9 cellular contexts compared by ENCODE assay signal in the genomic region with DNA sequence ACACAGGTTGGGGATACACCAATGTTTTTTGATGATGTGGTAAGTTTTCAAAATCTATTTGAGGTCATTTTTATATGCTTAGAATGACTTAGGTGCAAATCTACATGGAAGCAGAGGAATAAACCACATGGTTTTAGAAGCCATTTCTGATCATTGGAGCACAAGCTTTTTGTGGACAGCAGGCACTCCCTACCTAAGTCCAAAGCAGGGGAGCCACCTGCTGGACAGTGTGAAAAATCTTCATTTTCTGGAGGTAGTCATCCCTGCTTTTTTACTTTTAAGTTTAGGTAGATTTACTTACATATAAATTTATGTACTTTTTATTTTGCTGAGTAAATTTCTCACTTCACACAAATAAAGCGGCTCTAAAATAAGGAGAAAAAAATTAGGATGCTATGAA.
DNase-seq lines count a peak whose midpoint lies in the region; ATAC-seq and TF ChIP-seq lines count a peak whose summit lies in the region.
"Had no signal": no experiment of that assay in that cellular context is flagged by ENCODE, and none has a peak within 500 bp of the region (broad histone marks: within the 10 kb centered on the region; RNA-seq: fewer than 3 reads in every experiment).

No MANE protein-coding gene starts in this region.

- no peaks in the 10 kb centered on the region for H3K4me1 ChIP-seq in osteoblast (ENCODE audit: insufficient read depth, low read length)
- H3K4me1 ChIP-seq: BLaER1 had no signal

- H3K79me2 ChIP-seq in osteoblast (ENCODE audit: insufficient read depth, low read length), result no peaks in the 10 kb centered on the region

- peak; percentile 24 for DNase-seq in NCI-H1436 (lab: John Stamatoyannopoulos, UW)
- no peak for DNase-seq in NCI-H1436 treated with DMSO at 0.1 percent for 48 hours (lab: John Stamatoyannopoulos, UW)
- peak; percentile 70 for DNase-seq in NCI-H748 (lab: John Stamatoyannopoulos, UW; ENCODE audit: unreplicated experiment)
- peak; percentile 26 for DNase-seq in activated T-cell treated with anti-CD3 and anti-CD28 coated beads for 1 hour (ENCODE audit: low read depth)
- peak; percentile 75 for DNase-seq in fibroblast of peridontal ligament (ENCODE audit: extremely low read depth)
- no peak for DNase-seq in osteoblast (ENCODE audit: insufficient read length, low spot score, missing footprints)
- DNase-seq in DMS153 (lab: John Stamatoyannopoulos, UW), result no peak

- no peaks in the 10 kb centered on the region for H3K9me3 ChIP-seq in osteoblast (ENCODE audit: low read depth, low read length)
- H3K9me3 ChIP-seq: BLaER1 had no signal

- TF ChIP-seq CTCF in osteoblast (IDR thresholded peaks at IDR 0.05; ENCODE audit: extremely low read depth, low read depth, low read length), result peak; percentile 65

- H3K27me3 ChIP-seq in osteoblast (ENCODE audit: insufficient read depth, low read length), result no peaks in the 10 kb centered on the region
- H3K27me3 ChIP-seq: BLaER1 had no signal

- no peaks in the 10 kb centered on the region for H4K20me1 ChIP-seq in osteoblast (ENCODE audit: insufficient read depth, low read length)
- H4K20me1 ChIP-seq: BLaER1 had no signal

- no peak overlapping the region for H3K27ac ChIP-seq in osteoblast (ENCODE audit: low read depth, low read length)
- H3K27ac ChIP-seq: BLaER1 had no signal

- no peak overlapping the region for H2AFZ ChIP-seq in osteoblast (ENCODE audit: low read length)

- peak; percentile 76 for ATAC-seq in HG02973 (IDR thresholded peaks at IDR 0.05; ENCODE audit: unreplicated experiment)

- no peaks in the 10 kb centered on the region for H3K36me3 ChIP-seq in osteoblast (ENCODE audit: insufficient read depth, low read length)
- H3K36me3 ChIP-seq: BLaER1 had no signal

- no peak overlapping the region for H3K4me3 ChIP-seq in osteoblast (ENCODE audit: insufficient read depth, low read length)
- H3K4me3 ChIP-seq: BLaER1 had no signal

- H3K4me2 ChIP-seq in osteoblast (ENCODE audit: insufficient read depth, low read length), result no peak overlapping the region
- H3K4me2 ChIP-seq: BLaER1 had no signal

Comparison
In these comparisons a context has a peak if more than half of its experiments do, and no peak if none do; other contexts are left out.
1. DNase-seq: peak in NCI-H1436 (single experiment), NCI-H748 (single experiment), activated T-cell treated with anti-CD3 and anti-CD28 coated beads for 1 hour (single experiment) and fibroblast of peridontal ligament (single experiment); none in NCI-H1436 treated with DMSO at 0.1 percent for 48 hours (single experiment), osteoblast (single experiment) and DMS153 (single experiment).